ENCODE assay signal across 21 cellular contexts in the genomic region with DNA sequence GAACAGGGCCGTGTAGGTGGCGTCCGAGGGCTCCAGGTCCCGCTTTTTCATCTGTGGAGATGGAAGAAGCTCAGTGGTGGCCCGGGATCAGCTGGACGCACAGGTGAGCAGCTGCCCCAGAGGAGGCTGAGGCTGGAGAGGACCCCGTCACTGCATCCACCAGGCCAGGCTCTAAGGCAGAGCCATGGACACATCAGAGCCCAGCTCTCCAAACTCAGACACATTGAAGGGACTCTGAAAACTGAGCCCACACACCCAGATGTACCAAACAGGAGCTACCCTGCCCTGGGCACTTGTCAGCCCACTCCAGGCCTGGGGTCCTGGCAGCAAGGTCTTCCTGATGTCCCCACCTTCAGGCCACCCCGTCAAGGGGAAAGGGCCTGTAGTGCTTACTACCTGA.
"Had no signal": no experiment of that assay in that cellular context is flagged by ENCODE, and none has a peak within 500 bp of the region (broad histone marks: within the 10 kb centered on the region; RNA-seq: fewer than 3 reads in every experiment).

No MANE protein-coding gene starts in this region.

- H3K4me1 ChIP-seq: esophagus muscularis mucosa, gastrocnemius medialis, heart right ventricle, neural progenitor cell, pancreas, tibial nerve had no signal

- H3K36me3 ChIP-seq: neural progenitor cell had no signal

- H3K4me3 ChIP-seq: dorsolateral prefrontal cortex, esophagus muscularis mucosa, gastrocnemius medialis, heart right ventricle, mucosa of descending colon, neural progenitor cell, pancreas, tibial nerve had no signal

- H3K27ac Mint-ChIP-seq: neural progenitor cell; progenitor cell of endocrine pancreas; stimulated activated naive CD8-positive, alpha-beta T cell treated with anti-CD3 and anti-CD28 coated beads, Interleukin-15, Interleukin-2, amounts not matched to agents 100 ng/mL and 50 ng/mL, for 24 hours had no signal

- H3K4me3 Mint-ChIP-seq: neural progenitor cell; stimulated activated naive CD8-positive, alpha-beta T cell treated with anti-CD3 and anti-CD28 coated beads, Interleukin-15, Interleukin-2, amounts not matched to agents 100 ng/mL and 50 ng/mL, for 24 hours had no signal

- DNase-seq: cortex of kidney; dorsolateral prefrontal cortex; effector CD8-positive, alpha-beta T cell; gastrocnemius medialis; heart right ventricle; hypothalamus; islet precursor cell; mammary epithelial cell; mucosa of descending colon; naive thymus-derived CD8-positive, alpha-beta T cell; nucleus accumbens; pancreas; small intestine; stimulated activated CD4-positive, alpha-beta T cell treated with anti-CD3 and anti-CD28 coated beads, Interleukin-12 subunit alpha, Interleukin-12 subunit beta, amount 100 ng/mL, for 4 hours; stimulated activated CD4-positive, alpha-beta T cell treated with anti-CD3 and anti-CD28 coated beads, Interleukin-2, amount 100 ng/mL, for 48 hours had no signal

- H3K27ac ChIP-seq: dorsolateral prefrontal cortex, esophagus muscularis mucosa, gastrocnemius medialis, heart right ventricle, neural progenitor cell, pancreas, tibial nerve had no signal

- H3K9me3 Mint-ChIP-seq: naive thymus-derived CD8-positive, alpha-beta T cell; neural progenitor cell; stimulated activated naive CD8-positive, alpha-beta T cell treated with anti-CD3 and anti-CD28 coated beads, Interleukin-15, Interleukin-2, amounts not matched to agents 100 ng/mL and 50 ng/mL, for 24 hours had no signal

- ATAC-seq: gastrocnemius medialis, left lobe of liver, mucosa of descending colon, pancreas had no signal

- H3K9me3 ChIP-seq: esophagus muscularis mucosa, gastrocnemius medialis, heart right ventricle, mucosa of descending colon, pancreas, tibial nerve had no signal

- H3K27me3 ChIP-seq: dorsolateral prefrontal cortex, esophagus muscularis mucosa, gastrocnemius medialis, heart right ventricle, neural progenitor cell, pancreas, tibial nerve had no signal

- H3K4me1 Mint-ChIP-seq: neural progenitor cell had no signal
